In genomic region chr18:8763611-8764010, GRCh38 we compare ENCODE assay signal across 22 cellular contexts. TPM values are rescaled to one million over a fixed set of nuclear protein-coding genes. Genes with fewer than 3 reads are reported as not detected.
A peak's percentile ranks its signal among the peaks of the same experiment; 100 is the strongest.
DNase-seq lines count a peak whose midpoint lies in the region; ATAC-seq, FAIRE-seq and TF ChIP-seq lines count a peak whose summit lies in the region.
"Had no signal": no experiment of that assay in that cellular context is flagged by ENCODE, and none has a peak within 500 bp of the region (broad histone marks: within the 10 kb centered on the region; RNA-seq: fewer than 3 reads in every experiment).

No MANE protein-coding gene starts in this region.

- peaks cover 11% of the 10 kb centered on the region for H4K20me1 ChIP-seq in astrocyte (ENCODE audit: insufficient read depth, low read length)

- no peaks in the 10 kb centered on the region for H3K27me3 Mint-ChIP-seq in astrocyte (ENCODE audit: low read depth, unreplicated experiment)

- no peak for TF ChIP-seq POLR2A in right lobe of liver (IDR thresholded peaks at IDR 0.05)

- H3K9me3 ChIP-seq in astrocyte (ENCODE audit: insufficient read depth, low read depth, low read length) (no peaks in the 10 kb centered on the region), right lobe of liver (no peaks in the 10 kb centered on the region)

- no peak overlapping the region for H2AFZ ChIP-seq in astrocyte (ENCODE audit: low read depth, low read length)

- no peak overlapping the region for H3K4me2 ChIP-seq in astrocyte (ENCODE audit: low read length)

- no peaks in the 10 kb centered on the region for H3K27me3 ChIP-seq in astrocyte (ENCODE audit: insufficient read depth, low read length)
- H3K27me3 ChIP-seq in rectal smooth muscle tissue (ENCODE audit: control insufficient read depth, insufficient read depth, low read length), result no peaks in the 10 kb centered on the region
- H3K27me3 ChIP-seq in H7 (ENCODE audit: control insufficient read depth, insufficient read depth, low read length), result no peaks in the 10 kb centered on the region
- H3K27me3 ChIP-seq in right lobe of liver, result no peaks in the 10 kb centered on the region

- WGBS in right lobe of liver (ENCODE audit: insufficient coverage, low coverage, low lambda C conversion rate, missing lambda C conversion rate), result 80% methylated on average over 2 of the region's 2 CpGs

- no peak overlapping the region for H3K4me3 Mint-ChIP-seq in astrocyte (ENCODE audit: unreplicated experiment)
- H3K4me3 Mint-ChIP-seq: CD14-positive monocyte had no signal

- H3K27ac Mint-ChIP-seq in astrocyte (ENCODE audit: unreplicated experiment), result no peak overlapping the region

- intact Hi-C loops in right lobe of liver (cut with DNase I), result no loop called here

- H3K9ac ChIP-seq in astrocyte (ENCODE audit: low read length), result no peak overlapping the region
- H3K9ac ChIP-seq in rectal smooth muscle tissue (ENCODE audit: low read length), result no peak overlapping the region

- H3K79me2 ChIP-seq in astrocyte (ENCODE audit: insufficient read depth, low read length), result peaks cover 22% of the 10 kb centered on the region

- TF ChIP-seq CTCF in astrocyte (IDR thresholded peaks at IDR 0.05; ENCODE audit: insufficient read depth, low read depth, low read length) (no peak), right lobe of liver (IDR thresholded peaks at IDR 0.05) (no peak)

- peaks cover 43% of the 10 kb centered on the region for H3K36me3 Mint-ChIP-seq in astrocyte (ENCODE audit: low read depth, unreplicated experiment)
- H3K36me3 Mint-ChIP-seq: CD14-positive monocyte had no signal

- H3K4me1 ChIP-seq in astrocyte (ENCODE audit: insufficient read depth, low read length) (peaks cover 6% of the 10 kb centered on the region), rectal smooth muscle tissue (ENCODE audit: control insufficient read depth, insufficient read depth, low read length) (peaks cover 37% of the 10 kb centered on the region), right lobe of liver (no peaks in the 10 kb centered on the region)
- H3K4me1 ChIP-seq: Caco-2 had no signal

- ATAC-seq in right lobe of liver, result no peak
- no peak for ATAC-seq in GM18502 (IDR thresholded peaks at IDR 0.05; ENCODE audit: poor library complexity, unreplicated experiment)

- peaks cover 15% of the 10 kb centered on the region for H3K4me1 Mint-ChIP-seq in astrocyte (ENCODE audit: low read depth, unreplicated experiment)

- H3K27ac ChIP-seq in astrocyte (ENCODE audit: low read depth, low read length) (no peak overlapping the region), rectal smooth muscle tissue (ENCODE audit: low read depth, low read length) (peak overlapping the region; percentile 52), right lobe of liver (no peak overlapping the region)
- H3K27ac ChIP-seq: SK-N-MC had no signal

- peak; percentile 45 for FAIRE-seq in astrocyte (lab: Jason Lieb, UNC)
- FAIRE-seq: GM19239, H54, RCC 7860 had no signal

- peaks cover 8% of the 10 kb centered on the region for H3K9me3 Mint-ChIP-seq in astrocyte (ENCODE audit: unreplicated experiment)

- H3K36me3 ChIP-seq in astrocyte (ENCODE audit: insufficient read depth, low read length) (peaks cover 23% of the 10 kb centered on the region), rectal smooth muscle tissue (ENCODE audit: control insufficient read depth, insufficient read depth, low read length) (no peaks in the 10 kb centered on the region), H7 (replicated peaks; ENCODE audit: control insufficient read depth, insufficient read depth, low read length) (peaks cover 1% of the 10 kb centered on the region), right lobe of liver (no peaks in the 10 kb centered on the region)

- H3K4me3 ChIP-seq in astrocyte (ENCODE audit: insufficient read depth, low read depth, low read length), result no peak overlapping the region
- H3K4me3 ChIP-seq in rectal smooth muscle tissue (ENCODE audit: low read length), result no peak overlapping the region
- H3K4me3 ChIP-seq in H7 (ENCODE audit: insufficient read depth, low read depth, low read length), result no peak overlapping the region
- H3K4me3 ChIP-seq in right lobe of liver, result no peak overlapping the region
- H3K4me3 ChIP-seq: SK-N-MC had no signal

- peak; percentile 42 for DNase-seq in A172 (ENCODE audit: low spot score)
- DNase-seq in EH (ENCODE audit: low read depth), result peak; percentile 34
- DNase-seq in astrocyte (ENCODE audit: low read depth), result no peak
- DNase-seq in H7, result no peak
- no peak for DNase-seq in right lobe of liver
- DNase-seq: Caco-2, DMS153, IMR-90, Kasumi-1, NCI-H1105 treated with DMSO at 0.1 percent for 48 hours, NCI-H1930, NCI-H2171 treated with DMSO at 0.1 percent for 48 hours, NCI-H510A, NCI-H82, Right ventricle myocardium superior had no signal

RNA-seq across cellular contexts. Expression of gene MTCL1, which starts 58.3 kb away (rescaled TPM):
- 33.6 and 39.6 TPM in 2 replicates for total RNA-seq in A172 (2014; rRNA removed; shearing (Covaris generic))
- total RNA-seq in astrocyte (48.6 and 59.3 TPM in 2 replicates), right lobe of liver (1 to 10 TPM; 1.4 to 7.4 (median 3.6) TPM)
- total RNA-seq in H7 (2014; rRNA removed; shearing (Covaris generic)), result 16.0 and 24.6 TPM in 2 replicates

Comparison
In these comparisons a context has a peak if more than half of its experiments do, and no peak if none do; other contexts are left out.
1. DNase-seq: peak in A172 (single experiment) and EH (single experiment); none in astrocyte (single experiment), H7 (single experiment) and right lobe of liver (0 of 3).